In the genomic region with DNA sequence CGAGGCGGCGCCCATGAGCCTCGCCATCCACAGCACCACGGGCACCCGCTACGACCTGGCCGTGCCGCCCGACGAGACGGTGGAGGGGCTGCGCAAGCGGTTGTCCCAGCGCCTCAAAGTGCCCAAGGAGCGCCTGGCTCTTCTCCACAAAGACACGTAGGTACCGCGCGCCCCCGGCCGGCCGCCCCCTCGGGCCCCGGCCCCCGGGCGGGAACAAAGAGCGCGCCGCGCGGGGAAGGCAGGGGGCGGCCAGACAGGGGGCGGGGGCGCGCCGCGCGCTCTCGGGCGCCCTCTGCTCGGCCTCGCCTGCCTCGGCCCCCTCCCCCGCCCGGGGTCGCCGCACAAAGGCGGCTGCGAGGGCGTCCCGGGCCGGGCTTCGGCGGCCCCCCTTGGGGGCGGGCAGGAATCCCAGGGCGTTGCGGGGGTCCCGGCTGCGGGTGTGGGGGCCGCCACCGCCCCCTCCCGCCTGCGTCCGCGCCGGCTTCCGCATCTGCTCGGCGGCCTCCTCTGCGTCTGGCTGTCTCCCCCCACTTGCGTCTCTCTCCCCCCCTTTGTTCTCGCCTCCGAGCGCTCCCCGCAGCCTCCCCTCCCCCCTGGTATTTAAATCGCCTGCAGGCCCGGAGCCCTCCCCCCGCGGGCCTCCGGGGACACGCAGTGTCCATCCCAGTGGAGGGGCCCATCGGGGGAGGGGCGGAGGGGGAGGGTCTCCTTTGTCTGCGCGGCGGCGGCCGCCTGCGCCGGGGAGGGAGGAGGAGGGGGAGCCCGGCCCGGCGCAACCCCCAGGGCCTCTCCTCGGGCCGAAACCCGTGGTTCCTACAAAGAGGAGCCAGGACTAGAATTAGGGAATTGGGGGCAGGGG, we compare ENCODE assay signal across 6 cellular contexts. TPM values are rescaled to one million over a fixed set of nuclear protein-coding genes. Genes with fewer than 3 reads are reported as not detected.
DNase-seq lines count a peak whose midpoint lies in the region; ATAC-seq lines count a peak whose summit lies in the region.

No MANE protein-coding gene starts in this region.

- no peaks in the 10 kb centered on the region for H3K27me3 Mint-ChIP-seq in activated CD8-positive, alpha-beta T cell treated with anti-CD3 and anti-CD28 coated beads, Interleukin-2, amount 10 ng/mL, durations not matched to agents 7 days and 5 days (ENCODE audit: low read depth)

- peaks cover 35% of the 10 kb centered on the region for H3K36me3 Mint-ChIP-seq in activated CD8-positive, alpha-beta T cell treated with anti-CD3 and anti-CD28 coated beads, Interleukin-2, amount 10 ng/mL, durations not matched to agents 7 days and 5 days (ENCODE audit: low read depth)
- peaks cover 72% of the 10 kb centered on the region for H3K36me3 Mint-ChIP-seq in stimulated activated effector memory CD8-positive, alpha-beta T cell treated with anti-CD3 and anti-CD28 coated beads, Interleukin-12 subunit alpha, Interleukin-12 subunit beta, amount 100 ng/mL, for 72 hours

- intact Hi-C loops in left cardiac atrium (cut with DNase I): no loop called here

- no peaks in the 10 kb centered on the region for H3K9me3 Mint-ChIP-seq in activated CD8-positive, alpha-beta T cell treated with anti-CD3 and anti-CD28 coated beads, Interleukin-2, amount 10 ng/mL, durations not matched to agents 7 days and 5 days (ENCODE audit: insufficient read depth)
- H3K9me3 Mint-ChIP-seq in stimulated activated effector memory CD8-positive, alpha-beta T cell treated with anti-CD3 and anti-CD28 coated beads, Interleukin-12 subunit alpha, Interleukin-12 subunit beta, amount 100 ng/mL, for 72 hours: no peaks in the 10 kb centered on the region

- DNase-seq in activated CD8-positive, alpha-beta memory T cell treated with anti-CD3 and anti-CD28 coated beads for 24 hours: peak; percentile 74
- DNase-seq in activated CD8-positive, alpha-beta memory T cell treated with anti-CD3 and anti-CD28 coated beads, Interleukin-2, amount 50 U/mL, for 48 hours: no peak
- DNase-seq in activated CD8-positive, alpha-beta T cell treated with anti-CD3 and anti-CD28 coated beads, Interleukin-2, amount 10 ng/mL, durations not matched to agents 7 days and 5 days: peak; percentile 74
- peak; percentile 72 for DNase-seq in left cardiac atrium
- no peak for DNase-seq in stimulated activated effector memory CD8-positive, alpha-beta T cell treated with anti-CD3 and anti-CD28 coated beads, Interleukin-12 subunit alpha, Interleukin-12 subunit beta, amount 100 ng/mL, for 72 hours (ENCODE audit: low spot score in 2 of 2)

- peak overlapping the region; percentile 88 for H3K27ac Mint-ChIP-seq in activated CD8-positive, alpha-beta T cell treated with anti-CD3 and anti-CD28 coated beads, Interleukin-2, amount 10 ng/mL, durations not matched to agents 7 days and 5 days
- H3K27ac Mint-ChIP-seq in stimulated activated effector memory CD8-positive, alpha-beta T cell treated with anti-CD3 and anti-CD28 coated beads, Interleukin-12 subunit alpha, Interleukin-12 subunit beta, amount 100 ng/mL, for 72 hours: peak overlapping the region; percentile 94

- no peak for ATAC-seq in activated CD8-positive, alpha-beta T cell treated with anti-CD3 and anti-CD28 coated beads, Interleukin-2, amount 10 ng/mL, durations not matched to agents 7 days and 5 days
- ATAC-seq in left cardiac atrium (no peak), GM21381 (IDR thresholded peaks at IDR 0.05; ENCODE audit: unreplicated experiment) (no peak)
- no peak for ATAC-seq in stimulated activated effector memory CD8-positive, alpha-beta T cell treated with anti-CD3 and anti-CD28 coated beads, Interleukin-12 subunit alpha, Interleukin-12 subunit beta, amount 100 ng/mL, for 72 hours

- peaks cover 20% of the 10 kb centered on the region for H3K4me1 Mint-ChIP-seq in activated CD8-positive, alpha-beta T cell treated with anti-CD3 and anti-CD28 coated beads, Interleukin-2, amount 10 ng/mL, durations not matched to agents 7 days and 5 days (ENCODE audit: low read depth)
- H3K4me1 Mint-ChIP-seq in stimulated activated effector memory CD8-positive, alpha-beta T cell treated with anti-CD3 and anti-CD28 coated beads, Interleukin-12 subunit alpha, Interleukin-12 subunit beta, amount 100 ng/mL, for 72 hours: peaks cover 16% of the 10 kb centered on the region

- POLR2A ChIA-PET in activated CD8-positive, alpha-beta T cell treated with anti-CD3 and anti-CD28 coated beads, Interleukin-2, amount 10 ng/mL, durations not matched to agents 7 days and 5 days (lab: Charles Lee): interaction anchor here (0.5 to 3.2 kb wide), 4 partner anchors 9 to 19 kb away, joined by 3 to 52 read pairs (median 4); partner anchors contain the start of gene CIRBP

- CTCF ChIA-PET in activated CD8-positive, alpha-beta T cell treated with anti-CD3 and anti-CD28 coated beads, Interleukin-2, amount 10 ng/mL, durations not matched to agents 7 days and 5 days (lab: Charles Lee): interaction anchor here (0.9 to 1.3 kb wide), 2 partner anchors 11 to 16 kb away, joined by 3 to 11 read pairs; no protein-coding TSS in a partner anchor

- peak overlapping the region; percentile 91 for H3K4me3 Mint-ChIP-seq in activated CD8-positive, alpha-beta T cell treated with anti-CD3 and anti-CD28 coated beads, Interleukin-2, amount 10 ng/mL, durations not matched to agents 7 days and 5 days
- H3K4me3 Mint-ChIP-seq in stimulated activated effector memory CD8-positive, alpha-beta T cell treated with anti-CD3 and anti-CD28 coated beads, Interleukin-12 subunit alpha, Interleukin-12 subunit beta, amount 100 ng/mL, for 72 hours: peak overlapping the region; percentile 90

RNA-seq across cellular contexts. Expression of gene MIDN, which starts 2.2 kb away (rescaled TPM):
- total RNA-seq in activated CD8-positive, alpha-beta T cell treated with anti-CD3 and anti-CD28 coated beads, Interleukin-2, amount 10 ng/mL, durations not matched to agents 7 days and 5 days: 10 to 100 TPM; 88.4 to 94.3 TPM
- total RNA-seq in left cardiac atrium: 100 to 1,000 TPM in 1 of 2 donors, 10 to 100 TPM in 1; 58.7 to 148 TPM

RNA-seq across cellular contexts. Expression of gene ATP5F1D, which starts 9.1 kb away (rescaled TPM):
- total RNA-seq in activated CD8-positive, alpha-beta T cell treated with anti-CD3 and anti-CD28 coated beads, Interleukin-2, amount 10 ng/mL, durations not matched to agents 7 days and 5 days: 100 to 1,000 TPM; 209 to 222 TPM
- 100 to 1,000 TPM; 540 to 639 TPM for total RNA-seq in left cardiac atrium

RNA-seq across cellular contexts. Expression of gene CBARP, which starts 12.8 kb away (rescaled TPM):
- under 1 TPM in 1 of 2 experiments, not detected in 1; 0.10 TPM for total RNA-seq in activated CD8-positive, alpha-beta T cell treated with anti-CD3 and anti-CD28 coated beads, Interleukin-2, amount 10 ng/mL, durations not matched to agents 7 days and 5 days
- total RNA-seq in left cardiac atrium: 1 to 10 TPM; 1.6 to 3.8 TPM

RNA-seq across cellular contexts. Expression of gene CIRBP, which starts 18.5 kb away (rescaled TPM):
- 100 to 1,000 TPM; 172 to 195 TPM for total RNA-seq in activated CD8-positive, alpha-beta T cell treated with anti-CD3 and anti-CD28 coated beads, Interleukin-2, amount 10 ng/mL, durations not matched to agents 7 days and 5 days
- 100 to 1,000 TPM; 229 to 379 TPM for total RNA-seq in left cardiac atrium

RNA-seq across cellular contexts. Expression of gene FAM174C, which starts 24.7 kb away (rescaled TPM):
- 10 to 100 TPM; 57.1 TPM for total RNA-seq in activated CD8-positive, alpha-beta T cell treated with anti-CD3 and anti-CD28 coated beads, Interleukin-2, amount 10 ng/mL, durations not matched to agents 7 days and 5 days
- 10 to 100 TPM; 19.2 to 21.4 TPM for total RNA-seq in left cardiac atrium

Comparison
In these comparisons a context has a peak if more than half of its experiments do, and no peak if none do; other contexts are left out.
1. DNase-seq: peak in activated CD8-positive, alpha-beta memory T cell treated with anti-CD3 and anti-CD28 coated beads for 24 hours (single experiment), activated CD8-positive, alpha-beta T cell treated with anti-CD3 and anti-CD28 coated beads, Interleukin-2, amount 10 ng/mL, durations not matched to agents 7 days and 5 days (single experiment) and left cardiac atrium (single experiment); none in activated CD8-positive, alpha-beta memory T cell treated with anti-CD3 and anti-CD28 coated beads, Interleukin-2, amount 50 U/mL, for 48 hours (single experiment) and stimulated activated effector memory CD8-positive, alpha-beta T cell treated with anti-CD3 and anti-CD28 coated beads, Interleukin-12 subunit alpha, Interleukin-12 subunit beta, amount 100 ng/mL, for 72 hours (0 of 2).